Comparison of ENCODE assay signal across 19 cellular contexts in genomic region chr9:92725266-92725545, GRCh38. TPM values are rescaled to one million over a fixed set of nuclear protein-coding genes. Genes with fewer than 3 reads are reported as not detected.
DNase-seq lines count a peak whose midpoint lies in the region; ATAC-seq and TF ChIP-seq lines count a peak whose summit lies in the region.
"Had no signal": no experiment of that assay in that cellular context is flagged by ENCODE, and none has a peak within 500 bp of the region (broad histone marks: within the 10 kb centered on the region; RNA-seq: fewer than 3 reads in every experiment).

No MANE protein-coding gene starts in this region.

- BruUV-seq in OCI-LY7 (replicated peaks; lab: Mats Ljungman, UMichigan): no TSS peak

- POLR2A ChIA-PET in OCI-LY7 (lab: Charles Lee) (interaction anchor here (1.5 kb wide), 1 partner anchor 7 kb away, joined by 3 read pairs; no protein-coding TSS in a partner anchor), GM10248 (lab: Yijun Ruan, JAX) (no interaction called here)

- H3K27ac ChIP-seq in OCI-LY7 (ENCODE audit: low read depth, low read length, poor library complexity, severe bottlenecking): peak overlapping the region; percentile 96
- no peak overlapping the region for H3K27ac ChIP-seq in lower lobe of right lung
- peak overlapping the region; percentile 61 for H3K27ac ChIP-seq in suprapubic skin
- H3K27ac ChIP-seq: heart left ventricle, sigmoid colon had no signal

- peaks cover 5% of the 10 kb centered on the region for H3K4me1 Mint-ChIP-seq in activated T-helper 17 cell treated with anti-CD3 and anti-CD28 coated beads, Interleukin-2, amount 50 U/mL, for 72 hours
- H3K4me1 Mint-ChIP-seq: activated CD4-positive, alpha-beta T cell treated with anti-CD3 and anti-CD28 coated beads for 36 hours had no signal

- peaks cover 100% of the 10 kb centered on the region for H3K4me1 ChIP-seq in OCI-LY7 (ENCODE audit: insufficient read depth, low read length, poor library complexity, severe bottlenecking)
- peaks cover 53% of the 10 kb centered on the region for H3K4me1 ChIP-seq in lower lobe of right lung
- H3K4me1 ChIP-seq in suprapubic skin: peaks cover 75% of the 10 kb centered on the region

- H4K20me1 ChIP-seq in OCI-LY7 (ENCODE audit: insufficient read depth, low read length): no peaks in the 10 kb centered on the region

- no peaks in the 10 kb centered on the region for H3K9me3 Mint-ChIP-seq in activated T-helper 17 cell treated with anti-CD3 and anti-CD28 coated beads, Interleukin-2, amount 50 U/mL, for 72 hours
- H3K9me3 Mint-ChIP-seq: CD4-positive, alpha-beta memory T cell; HFFc6; nephron progenitor cell had no signal

- no peak overlapping the region for H2AFZ ChIP-seq in OCI-LY7 (ENCODE audit: low read length)

- DNase-seq in OCI-LY7 (ENCODE audit: low spot score) (no peak), lower lobe of right lung (peak; percentile 35), suprapubic skin (ENCODE audit: low spot score in 2 of 2) (peak in 1 of 2 donors; percentile 56), NAMALWA (ENCODE audit: low spot score) (no peak), GM10248 (ENCODE audit: extremely low spot score) (no peak), SW480 (ENCODE audit: low spot score) (no peak)
- DNase-seq: activated CD4-positive, alpha-beta T cell treated with anti-CD3 and anti-CD28 coated beads for 36 hours; activated naive CD4-positive, alpha-beta T cell; amniotic stem cell; CD4-positive, alpha-beta memory T cell; heart left ventricle; HFFc6; NCI-H1694 treated with DMSO at 0.1 percent for 48 hours; nephron progenitor cell; Right ventricle myocardium superior; sigmoid colon; substantia nigra had no signal

- H3K27me3 Mint-ChIP-seq in activated T-helper 17 cell treated with anti-CD3 and anti-CD28 coated beads, Interleukin-2, amount 50 U/mL, for 72 hours: no peaks in the 10 kb centered on the region
- H3K27me3 Mint-ChIP-seq: activated CD4-positive, alpha-beta T cell treated with anti-CD3 and anti-CD28 coated beads for 36 hours; CD4-positive, alpha-beta memory T cell had no signal

- TF ChIP-seq CTCF in OCI-LY7 (conservative IDR thresholded peaks at IDR 0.05; ENCODE audit: low read length) (no peak), lower lobe of right lung (IDR thresholded peaks at IDR 0.05) (no peak), suprapubic skin (IDR thresholded peaks at IDR 0.05) (no peak), GM10248 (IDR thresholded peaks at IDR 0.05; ENCODE audit: control extremely low read depth, extremely low read depth, low read depth, missing control alignments) (no peak)

- H3K4me3 Mint-ChIP-seq in activated T-helper 17 cell treated with anti-CD3 and anti-CD28 coated beads, Interleukin-2, amount 50 U/mL, for 72 hours: no peak overlapping the region
- H3K4me3 Mint-ChIP-seq: activated CD4-positive, alpha-beta T cell treated with anti-CD3 and anti-CD28 coated beads for 36 hours; CD4-positive, alpha-beta memory T cell; HFFc6; nephron progenitor cell had no signal

- no CpG with 5 or more reads among the region's 4 CpGs for WGBS in suprapubic skin

- CTCF ChIA-PET in OCI-LY7 (lab: Charles Lee; ENCODE audit: unreplicated experiment) (no interaction called here), GM10248 (lab: Yijun Ruan, JAX) (interaction anchor here (2.1 to 6.4 kb wide), 2 partner anchors 10 to 66 kb away, joined by 6 to 56 read pairs; no protein-coding TSS in a partner anchor)

- H3K36me3 ChIP-seq in OCI-LY7 (ENCODE audit: insufficient read depth, low read length): peaks cover 59% of the 10 kb centered on the region
- peaks cover 54% of the 10 kb centered on the region for H3K36me3 ChIP-seq in lower lobe of right lung
- peaks cover 43% of the 10 kb centered on the region for H3K36me3 ChIP-seq in suprapubic skin

- H3K4me3 ChIP-seq in OCI-LY7 (ENCODE audit: low read depth, low read length, poor library complexity, severe bottlenecking): no peak overlapping the region
- no peak overlapping the region for H3K4me3 ChIP-seq in lower lobe of right lung
- no peak overlapping the region for H3K4me3 ChIP-seq in suprapubic skin
- H3K4me3 ChIP-seq: heart left ventricle, sigmoid colon had no signal

- H3K27ac Mint-ChIP-seq in activated T-helper 17 cell treated with anti-CD3 and anti-CD28 coated beads, Interleukin-2, amount 50 U/mL, for 72 hours: peak overlapping the region; percentile 80
- H3K27ac Mint-ChIP-seq: activated CD4-positive, alpha-beta T cell treated with anti-CD3 and anti-CD28 coated beads for 36 hours; HFFc6; nephron progenitor cell had no signal

- H3K27me3 ChIP-seq in lower lobe of right lung (ENCODE audit: low read depth) (no peaks in the 10 kb centered on the region), suprapubic skin (no peaks in the 10 kb centered on the region)
- H3K27me3 ChIP-seq: heart left ventricle, sigmoid colon had no signal

- intact Hi-C loops in OCI-LY7 (cut with micrococcal nuclease; ENCODE audit: unreplicated experiment) (loop anchor here (10.0 kb wide), 1 partner anchor 540 kb away; no protein-coding TSS in a partner anchor), lower lobe of right lung (cut with DNase I) (no loop called here)

- H3K79me2 ChIP-seq in OCI-LY7 (ENCODE audit: insufficient read depth, low read depth, low read length): peaks cover 63% of the 10 kb centered on the region

- ATAC-seq in activated T-helper 17 cell treated with anti-CD3 and anti-CD28 coated beads, Interleukin-2, amount 50 U/mL, for 72 hours (replicated peaks): no peak
- ATAC-seq in lower lobe of right lung: no peak
- ATAC-seq: activated CD4-positive, alpha-beta T cell treated with anti-CD3 and anti-CD28 coated beads for 36 hours; heart left ventricle; left colon had no signal

- H3K9me3 ChIP-seq in OCI-LY7 (ENCODE audit: low read length): no peaks in the 10 kb centered on the region
- no peaks in the 10 kb centered on the region for H3K9me3 ChIP-seq in lower lobe of right lung
- H3K9me3 ChIP-seq in suprapubic skin: no peaks in the 10 kb centered on the region
- H3K9me3 ChIP-seq: heart left ventricle, sigmoid colon had no signal

- no peak for TF ChIP-seq EP300 in suprapubic skin (IDR thresholded peaks at IDR 0.05)

- peak overlapping the region; percentile 82 for H3K4me2 ChIP-seq in OCI-LY7 (ENCODE audit: low read length)

- no peaks in the 10 kb centered on the region for H3K9me2 ChIP-seq in OCI-LY7 (ENCODE audit: insufficient read depth, low read length)

- H3K36me3 Mint-ChIP-seq in activated T-helper 17 cell treated with anti-CD3 and anti-CD28 coated beads, Interleukin-2, amount 50 U/mL, for 72 hours (ENCODE audit: low read depth): peaks cover 46% of the 10 kb centered on the region

- no peak for TF ChIP-seq POLR2A in suprapubic skin (IDR thresholded peaks at IDR 0.05)

RNA-seq across cellular contexts. Expression of gene BICD2, which starts 39.4 kb away (rescaled TPM):
- 71.0 and 71.7 TPM in 2 replicates for total RNA-seq in OCI-LY7 (2014; rRNA removed; shearing (Covaris generic))
- total RNA-seq in OCI-LY7 (2022) (46.5 and 53.9 TPM in 2 replicates), lower lobe of right lung (34.9 TPM), suprapubic skin (100 to 1,000 TPM; 135 to 201 (median 153) TPM)
- total RNA-seq in activated T-helper 17 cell treated with anti-CD3 and anti-CD28 coated beads, Interleukin-2, amount 50 U/mL, for 72 hours: 10 to 100 TPM; 14.2 to 24.9 TPM

RNA-seq across cellular contexts. Expression of gene IPPK, which starts 55.3 kb away (rescaled TPM):
- 12.6 and 12.7 TPM in 2 replicates for total RNA-seq in OCI-LY7 (2014; rRNA removed; shearing (Covaris generic))
- 10.3 and 12.0 TPM in 2 replicates for total RNA-seq in OCI-LY7 (2022)
- 10 to 100 TPM; 15.1 to 18.1 TPM for total RNA-seq in activated T-helper 17 cell treated with anti-CD3 and anti-CD28 coated beads, Interleukin-2, amount 50 U/mL, for 72 hours
- 7.3 TPM for total RNA-seq in lower lobe of right lung
- total RNA-seq in suprapubic skin: 10 to 100 TPM; 45.0 to 53.6 (median 50.0) TPM
